ENCODE assay signal across 7 cellular contexts in genomic region chr2:30230855-30231725, GRCh38. TPM values are rescaled to one million over a fixed set of nuclear protein-coding genes. Genes with fewer than 3 reads are reported as not detected.
DNase-seq lines count a peak whose midpoint lies in the region; ATAC-seq and TF ChIP-seq lines count a peak whose summit lies in the region.

TSS of gene LBH (plus strand) at chr2:30231534. CDS start at chr2:30231739, 205 bp downstream.

- TF ChIP-seq CTCF in dorsolateral prefrontal cortex (IDR thresholded peaks at IDR 0.05 in 54 of 56, conservative IDR thresholded peaks at IDR 0.05 in 2 of 56; ENCODE audit: low read depth in 1 of 56, partially characterized antibody in 56 of 56) (peak in 2 of 56 donors; percentile 7 to 15), lower leg skin (IDR thresholded peaks at IDR 0.05) (no peak)

- peak within 1 kb of the TSS; percentile 52 to 84 (median 73) for H3K4me3 ChIP-seq in dorsolateral prefrontal cortex
- peak within 1 kb of the TSS; percentile 57 for H3K4me3 ChIP-seq in lower leg skin (ENCODE audit: low read depth, poor library complexity, severe bottlenecking)

- WGBS in lower leg skin, 2 donors: 2 to 3% methylated on average over 54 to 70 of the region's 95 CpGs

- peak in 1 of 2 donors; percentile 94 for TF ChIP-seq POLR2A in lower leg skin (IDR thresholded peaks at IDR 0.05)

- intact Hi-C loops in dorsolateral prefrontal cortex (cut with DNase I) (loop anchor here in 1 of 2 donors (10.0 kb wide), 1 partner anchor 214 kb away; the partner anchor contains the start of gene LCLAT1), lower leg skin (cut with DNase I; ENCODE audit: low total_unique reads) (no loop called here)

- ATAC-seq in GM18517 (IDR thresholded peaks at IDR 0.05; ENCODE audit: unreplicated experiment): peak; percentile 47
- ATAC-seq in HG03039 (IDR thresholded peaks at IDR 0.05; ENCODE audit: unreplicated experiment): peak; percentile 43

- peaks cover 0 to 15% (median 0%) of the 10 kb centered on the region in 45 donors for H3K27me3 ChIP-seq in dorsolateral prefrontal cortex

- DNase-seq in NCI-H2227 treated with DMSO at 0.1 percent for 48 hours (lab: John Stamatoyannopoulos, UW): peak; percentile 87
- DNase-seq in activated CD4-positive, alpha-beta T cell treated with anti-CD3 and anti-CD28 coated beads, Interleukin-2, amount 50 U/mL, for 48 hours: peak; percentile 85 to 89
- DNase-seq in dorsolateral prefrontal cortex: peak; percentile 53 to 89 (median 80)
- DNase-seq in lower leg skin (ENCODE audit: low spot score in 2 of 2): peak; percentile 78 to 98
- peak; percentile 81 to 85 for DNase-seq in stimulated activated CD4-positive, alpha-beta T cell treated with anti-CD3 and anti-CD28 coated beads, Interleukin-4, amount 100 ng/mL, for 48 hours (ENCODE audit: low read depth in 2 of 2)

- peak within 1 kb of the TSS in 52 of 59 donors; percentile 4 to 90 (median 69) for H3K27ac ChIP-seq in dorsolateral prefrontal cortex

RNA-seq across cellular contexts. Expression of gene LBH, which starts in this region (rescaled TPM):
- total RNA-seq in dorsolateral prefrontal cortex: 10 to 100 TPM in 44 of 120 experiments, 1 to 10 TPM in 76; 3.1 to 35.3 (median 8.7) TPM
- total RNA-seq in lower leg skin: 10 to 100 TPM; 13.4 to 72.0 (median 42.6) TPM

Comparison
In these comparisons a context has a peak if more than half of its experiments do, and no peak if none do; other contexts are left out.
1. Peak in every context shown above with its lines: DNase-seq, ATAC-seq, H3K4me3 ChIP-seq and H3K27ac ChIP-seq.